ENCODE assay signal across 7 cellular contexts in the genomic region with DNA sequence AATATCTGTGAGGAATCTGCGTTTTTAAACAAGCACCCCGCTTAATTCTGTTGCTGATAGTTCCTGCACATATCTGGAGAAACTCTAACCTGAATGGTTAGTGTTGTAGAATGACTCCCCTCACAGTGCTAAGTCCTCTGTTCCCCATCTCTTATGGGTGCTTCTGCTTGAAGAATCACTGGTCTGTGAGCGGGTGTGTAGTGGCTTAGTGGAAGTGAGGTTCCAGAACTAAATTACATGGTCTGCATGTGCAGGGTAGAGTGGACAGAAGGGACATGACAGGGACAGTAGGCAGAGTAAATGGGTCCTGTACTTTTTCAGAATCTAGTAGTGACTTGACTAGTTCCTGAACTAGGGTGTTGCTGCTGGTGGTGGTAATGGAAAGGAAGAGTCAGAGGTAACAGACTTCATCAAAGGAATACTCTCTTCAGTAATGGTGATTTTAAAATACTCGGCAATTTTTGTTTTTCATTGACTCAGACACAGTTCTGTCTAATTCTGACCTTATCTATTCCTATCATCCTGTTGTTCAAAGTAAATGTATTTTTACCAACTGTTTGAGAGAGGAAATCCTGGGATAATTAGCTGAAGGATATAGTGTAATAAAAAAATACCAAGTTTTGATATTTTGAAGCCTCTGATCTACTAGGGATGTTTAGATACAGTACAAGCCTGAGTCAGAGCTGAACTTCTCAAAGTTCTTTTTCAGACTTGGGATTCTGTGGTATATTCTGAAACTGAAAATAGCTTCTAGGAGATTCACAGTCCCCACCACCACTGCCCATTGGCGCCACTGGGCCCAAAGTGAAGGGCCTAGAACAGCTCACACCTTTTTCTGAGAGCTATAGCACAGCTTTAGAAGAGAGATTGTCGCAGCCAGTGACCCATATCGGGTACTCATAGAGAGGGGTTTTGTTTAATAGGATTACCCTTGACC. TPM values are rescaled to one million over a fixed set of nuclear protein-coding genes. Genes with fewer than 3 reads are reported as not detected.
A peak's percentile ranks its signal among the peaks of the same experiment; 100 is the strongest.
DNase-seq lines count a peak whose midpoint lies in the region; ATAC-seq and TF ChIP-seq lines count a peak whose summit lies in the region.

No MANE protein-coding gene starts in this region.

- peak overlapping the region; percentile 54 to 84 (median 67) for H3K4me3 Mint-ChIP-seq in immature natural killer cell

- peaks cover 76% of the 10 kb centered on the region for H3K4me1 ChIP-seq in Panc1 (ENCODE audit: control insufficient read depth, insufficient read depth, low read length)
- H3K4me1 ChIP-seq in suprapubic skin: peaks cover 23% of the 10 kb centered on the region

- peaks cover 0 to 7% (median 6%) of the 10 kb centered on the region in 3 donors for H3K36me3 Mint-ChIP-seq in immature natural killer cell

- no peak for TF ChIP-seq POLR2A in suprapubic skin (IDR thresholded peaks at IDR 0.05)

- H3K27ac Mint-ChIP-seq in immature natural killer cell: peak overlapping the region; percentile 86 to 95 (median 88)

- H3K27ac ChIP-seq in Panc1 (ENCODE audit: low read length) (peak overlapping the region; percentile 64), suprapubic skin (no peak overlapping the region)

- DNase-seq in Panc1 (ENCODE audit: low read depth, low spot score) (no peak), immature natural killer cell (peak; percentile 68 to 72 (median 69)), foreskin melanocyte (no peak), suprapubic skin (ENCODE audit: low spot score in 2 of 2) (no peak)
- no peak for DNase-seq in stimulated activated naive CD4-positive, alpha-beta T cell treated with Interleukin-2 at 50 U/mL for 16 hours (lab: John Stamatoyannopoulos, UW)

- intact Hi-C loops in Panc1 (cut with micrococcal nuclease; ENCODE audit: unreplicated experiment): no loop called here

- H3K36me3 ChIP-seq in Panc1 (ENCODE audit: control insufficient read depth, insufficient read depth, low read length) (no peaks in the 10 kb centered on the region), suprapubic skin (no peaks in the 10 kb centered on the region)

- peaks cover 86 to 96% of the 10 kb centered on the region in 2 donors for H3K4me1 Mint-ChIP-seq in immature natural killer cell

- H3K4me3 ChIP-seq in Panc1 (ENCODE audit: low read depth in 2 of 2, low read length in 2 of 2) (no peak overlapping the region), suprapubic skin (no peak overlapping the region)

- BruUV-seq in Panc1 (replicated peaks; lab: Mats Ljungman, UMichigan): no TSS peak

- no peak for TF ChIP-seq EP300 in suprapubic skin (IDR thresholded peaks at IDR 0.05)

- CTCF ChIA-PET in Panc1 (lab: Charles Lee): no interaction called here

- ATAC-seq in GM18873 (IDR thresholded peaks at IDR 0.05; ENCODE audit: low FRiP score, unreplicated experiment) (peak; percentile 92), HG02588 (IDR thresholded peaks at IDR 0.05; ENCODE audit: unreplicated experiment) (peak; percentile 92), Panc1 (peak; percentile 57)

- no peaks in the 10 kb centered on the region for H3K9me3 Mint-ChIP-seq in immature natural killer cell

- peaks cover 0 to 1% (median 0%) of the 10 kb centered on the region in 3 donors for H3K27me3 Mint-ChIP-seq in immature natural killer cell (ENCODE audit: low read depth in 3 of 3)

- H3K27me3 ChIP-seq in Panc1 (ENCODE audit: control insufficient read depth, insufficient read depth, low read length): no peaks in the 10 kb centered on the region
- no peaks in the 10 kb centered on the region for H3K27me3 ChIP-seq in suprapubic skin

- in situ Hi-C loops in Panc1 (cut with HindIII; ENCODE audit: low pct_unique_long_range_greater_than_20kb, low sequenced_read_pairs): no loop called here

- H3K9me3 ChIP-seq in Panc1 (ENCODE audit: control insufficient read depth, insufficient read depth, low read depth, low read length) (no peaks in the 10 kb centered on the region), suprapubic skin (no peaks in the 10 kb centered on the region)

- POLR2A ChIA-PET in Panc1 (lab: Charles Lee): interaction anchor here (1.1 kb wide), 1 partner anchor 9 kb away, joined by 7 read pairs; no protein-coding TSS in a partner anchor

- TF ChIP-seq CTCF in Panc1 (IDR thresholded peaks at IDR 0.05): peak; percentile 27; the same call in 1 of the 2 replicates
- no peak for TF ChIP-seq CTCF in suprapubic skin (IDR thresholded peaks at IDR 0.05)

- 86% methylated on average over 7 of the region's 7 CpGs for WGBS in suprapubic skin

RNA-seq across cellular contexts. Expression of a gene that starts 55.5 kb away (rescaled TPM):
- total RNA-seq in Panc1 (2021; ENCODE audit: unreplicated experiment) (173 TPM), suprapubic skin (10 to 100 TPM; 23.9 to 61.9 (median 37.0) TPM)
- polyA plus RNA-seq in Panc1 (2012; ENCODE audit: insufficient read length): 49.1 TPM
- polyA plus RNA-seq in immature natural killer cell: 10 to 100 TPM; 19.7 to 46.1 (median 24.4) TPM

Comparison
In these comparisons a context has a peak if more than half of its experiments do, and no peak if none do; other contexts are left out.
1. DNase-seq: peak in immature natural killer cell (3 of 3); none in Panc1 (single experiment), foreskin melanocyte (single experiment), stimulated activated naive CD4-positive, alpha-beta T cell treated with Interleukin-2 at 50 U/mL for 16 hours (single experiment) and suprapubic skin (0 of 2).
2. Peak in every context shown above with its lines, with median percentiles within 50 percentile points of each other: ATAC-seq.